ENCODE assay signal across 8 cellular contexts in the genomic region with DNA sequence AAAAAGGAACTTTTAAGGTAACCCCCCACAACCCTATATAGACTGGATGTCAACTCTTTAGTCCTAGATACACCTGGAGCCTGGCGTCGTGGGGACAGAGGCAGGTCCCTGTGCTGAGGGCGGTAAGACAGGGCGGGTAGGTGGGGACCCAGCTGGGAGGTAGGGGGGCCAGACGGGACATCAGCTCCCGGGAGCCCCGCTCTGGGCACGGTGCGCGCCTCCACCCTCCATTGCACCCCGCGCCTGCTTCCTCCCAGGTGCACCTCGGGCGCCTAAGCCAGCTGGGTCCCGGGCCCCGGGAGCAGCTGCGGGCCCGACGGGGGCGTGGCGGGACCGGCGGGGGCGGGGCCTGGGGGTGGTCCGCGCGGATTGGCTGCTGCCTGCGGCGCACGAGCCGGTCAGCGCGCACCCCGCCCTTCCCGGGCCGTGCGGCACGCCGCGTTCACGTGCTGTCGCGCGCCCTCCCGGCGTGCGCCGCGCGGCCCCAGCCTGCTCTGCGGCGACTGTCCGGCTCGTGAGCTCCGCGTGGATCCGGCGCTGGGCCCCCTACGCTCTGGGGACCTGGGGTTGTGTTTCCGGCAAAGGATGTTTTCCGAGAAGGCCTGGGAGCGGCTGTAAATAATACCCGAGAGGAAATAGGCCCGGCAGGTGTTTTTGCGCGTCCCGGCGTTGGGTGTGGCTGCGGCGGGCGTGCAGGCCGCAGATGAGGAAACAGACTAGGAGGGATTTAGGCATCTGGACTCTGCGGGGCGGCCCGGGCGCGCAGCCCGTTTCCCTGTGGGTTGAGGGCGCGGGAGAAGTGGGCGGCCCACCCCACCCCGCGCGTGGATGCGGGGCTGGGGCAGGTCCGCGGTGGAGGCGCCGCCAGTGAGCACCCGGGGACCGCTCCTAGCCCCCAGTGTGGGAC. TPM values are rescaled to one million over a fixed set of nuclear protein-coding genes. Genes with fewer than 3 reads are reported as not detected.
DNase-seq lines count a peak whose midpoint lies in the region; ATAC-seq and TF ChIP-seq lines count a peak whose summit lies in the region.

No MANE protein-coding gene starts in this region.

- ATAC-seq in HG02588 (IDR thresholded peaks at IDR 0.05; ENCODE audit: unreplicated experiment), result peak; percentile 92

- H3K9me3 ChIP-seq in sigmoid colon, result no peaks in the 10 kb centered on the region

- peak in 2 of 4 donors; percentile 33 to 57 for TF ChIP-seq EP300 in sigmoid colon (IDR thresholded peaks at IDR 0.05)

- H3K27ac ChIP-seq in sigmoid colon, result peak overlapping the region; percentile 90 to 97 (median 94)

- TF ChIP-seq CTCF in GM12865 (IDR thresholded peaks at IDR 0.05; ENCODE audit: insufficient read depth, low read depth, low read length, missing control alignments), result no peak
- TF ChIP-seq CTCF in astrocyte of the cerebellum (IDR thresholded peaks at IDR 0.05; ENCODE audit: low read depth, low read length, missing control alignments), result no peak
- no peak for TF ChIP-seq CTCF in sigmoid colon (IDR thresholded peaks at IDR 0.05)

- in situ Hi-C loops in astrocyte of the cerebellum (cut with HindIII; ENCODE audit: low sequenced_read_pairs), result no loop called here

- H3K27me3 ChIP-seq in sigmoid colon, result no peaks in the 10 kb centered on the region

- intact Hi-C loops in sigmoid colon (cut with DNase I), result loop anchor here (1.0 to 10.0 kb wide), 4 partner anchors 19 to 589 kb away; no protein-coding TSS in a partner anchor

- DNase-seq in GM12865 (ENCODE audit: low read depth) (peak; percentile 97), NCI-H1105 (lab: John Stamatoyannopoulos, UW) (peak; percentile 42), T-helper 22 cell (ENCODE audit: low read depth) (peak; percentile 88), astrocyte of the cerebellum (ENCODE audit: low read depth) (peak; percentile 42), hypothalamus (lab: John Stamatoyannopoulos, UW) (peak in 50 of 51 donors; percentile 38 to 93 (median 76)), sigmoid colon (peak; percentile 95), NCI-H524 (lab: John Stamatoyannopoulos, UW) (no peak)

- peak; percentile 52 to 61 for TF ChIP-seq POLR2A in sigmoid colon (IDR thresholded peaks at IDR 0.05)

- 0 to 1% methylated on average over 91 of the region's 91 CpGs for WGBS in sigmoid colon, 2 donors

- H3K4me3 ChIP-seq in GM12865 (ENCODE audit: low read depth, low read length) (peak overlapping the region; percentile 97), astrocyte of the cerebellum (ENCODE audit: low read depth, low read length) (peak overlapping the region; percentile 57), sigmoid colon (peak overlapping the region; percentile 62 to 73 (median 66))

- H3K36me3 ChIP-seq in sigmoid colon, result no peaks in the 10 kb centered on the region

- peaks cover 0 to 38% (median 33%) of the 10 kb centered on the region in 4 donors for H3K4me1 ChIP-seq in sigmoid colon

RNA-seq across cellular contexts. Expression of gene PFKFB3, which starts 39.1 kb away (rescaled TPM):
- 10 to 100 TPM; 24.5 to 29.3 (median 28.5) TPM for total RNA-seq in sigmoid colon
- polyA plus RNA-seq in sigmoid colon, result 10 to 100 TPM; 10.2 to 33.2 (median 13.9) TPM

Comparison
In these comparisons a context has a peak if more than half of its experiments do, and no peak if none do; other contexts are left out.
1. DNase-seq: peak in GM12865 (single experiment), NCI-H1105 (single experiment), T-helper 22 cell (single experiment), astrocyte of the cerebellum (single experiment), hypothalamus (50 of 51) and sigmoid colon (single experiment); none in NCI-H524 (0 of 2).
2. Peak in every context shown above with its lines, with median percentiles within 50 percentile points of each other: H3K4me3 ChIP-seq.